ENCODE assay signal across 17 cellular contexts in genomic region chr20:15345287-15345686, GRCh38.
DNase-seq lines count a peak whose midpoint lies in the region; ATAC-seq and TF ChIP-seq lines count a peak whose summit lies in the region.
"Had no signal": no experiment of that assay in that cellular context is flagged by ENCODE, and none has a peak within 500 bp of the region (broad histone marks: within the 10 kb centered on the region; RNA-seq: fewer than 3 reads in every experiment).

No MANE protein-coding gene starts in this region.

- 0 out of 2 replicates have a peak, but pooled peaks have one; percentile 10 for TF ChIP-seq CTCF in 22Rv1 (IDR thresholded peaks at IDR 0.05)
- TF ChIP-seq CTCF in LNCaP clone FGC (IDR thresholded peaks at IDR 0.05; ENCODE audit: control insufficient read depth, extremely low read depth, insufficient read depth) = 0 out of 2 replicates have a peak, but pooled peaks have one; percentile 11
- peak; percentile 18 for TF ChIP-seq CTCF in endodermal cell (conservative IDR thresholded peaks at IDR 0.05)
- TF ChIP-seq CTCF in osteocyte (IDR thresholded peaks at IDR 0.05) = no peak

- no peaks in the 10 kb centered on the region for H3K27me3 ChIP-seq in endodermal cell (ENCODE audit: control insufficient read depth, insufficient read depth, low read length, poor library complexity, severe bottlenecking)

- no peaks in the 10 kb centered on the region for H3K4me1 ChIP-seq in endodermal cell (ENCODE audit: control insufficient read depth, insufficient read depth, low read length)

- H3K4me1 Mint-ChIP-seq in endodermal cell = peaks cover 7% of the 10 kb centered on the region
- peaks cover 8% of the 10 kb centered on the region for H3K4me1 Mint-ChIP-seq in osteocyte (ENCODE audit: unreplicated experiment)

- no peak for ATAC-seq in HG03354 (IDR thresholded peaks at IDR 0.05; ENCODE audit: poor library complexity, severe bottlenecking, unreplicated experiment)

- H3K4me3 Mint-ChIP-seq in endodermal cell (no peak overlapping the region), osteocyte (ENCODE audit: unreplicated experiment) (no peak overlapping the region)
- H3K4me3 Mint-ChIP-seq: CD4-positive, alpha-beta T cell; HFFc6 had no signal

- H3K27ac Mint-ChIP-seq in endodermal cell (no peak overlapping the region), osteocyte (ENCODE audit: unreplicated experiment) (no peak overlapping the region)
- H3K27ac Mint-ChIP-seq: CD4-positive, alpha-beta T cell; HFFc6 had no signal

- H3K27me3 Mint-ChIP-seq in endodermal cell (ENCODE audit: insufficient read depth) (no peaks in the 10 kb centered on the region), osteocyte (ENCODE audit: unreplicated experiment) (no peaks in the 10 kb centered on the region)
- H3K27me3 Mint-ChIP-seq: CD4-positive, alpha-beta T cell had no signal

- H3K9me3 Mint-ChIP-seq in endodermal cell (peaks cover 15% of the 10 kb centered on the region), osteocyte (ENCODE audit: unreplicated experiment) (no peaks in the 10 kb centered on the region)

- H3K27ac ChIP-seq in 22Rv1 (no peak overlapping the region), endodermal cell (ENCODE audit: low read depth, low read length) (no peak overlapping the region)

- H3K36me3 Mint-ChIP-seq in endodermal cell (ENCODE audit: low read depth) = peaks cover 3% of the 10 kb centered on the region
- no peaks in the 10 kb centered on the region for H3K36me3 Mint-ChIP-seq in osteocyte (ENCODE audit: unreplicated experiment)

- peaks cover 12% of the 10 kb centered on the region for H3K9me3 ChIP-seq in endodermal cell (ENCODE audit: control insufficient read depth, low read length)

- H3K36me3 ChIP-seq in endodermal cell (ENCODE audit: control insufficient read depth, insufficient read depth, low read length) = no peaks in the 10 kb centered on the region

- peak; percentile 24 for DNase-seq in DMS53 (lab: John Stamatoyannopoulos, UW)
- no peak for DNase-seq in DMS53 treated with DMSO at 0.1 percent for 48 hours (lab: John Stamatoyannopoulos, UW; ENCODE audit: unreplicated experiment)
- DNase-seq in LNCaP clone FGC (ENCODE audit: low read depth) = no peak
- no peak for DNase-seq in endodermal cell
- no peak for DNase-seq in midbrain (lab: John Stamatoyannopoulos, UW)
- DNase-seq in osteocyte (ENCODE audit: extremely low spot score, unreplicated experiment) = no peak
- DNase-seq: 8988T; ACHN; C1 segment of cervical spinal cord; Calu3; CD4-positive, alpha-beta T cell; DND-41; GDM1; HCEC 1CT; HFFc6 had no signal

- H3K4me3 ChIP-seq in LNCaP clone FGC (ENCODE audit: low read depth, low read length) = no peak overlapping the region
- H3K4me3 ChIP-seq in endodermal cell (ENCODE audit: low read length) = no peak overlapping the region

- H3K9ac ChIP-seq in endodermal cell (ENCODE audit: extremely low read depth, low read length, poor library complexity, severe bottlenecking) = no peak overlapping the region

- no CpG with 5 or more reads among the region's 2 CpGs for WGBS in endodermal cell (ENCODE audit: insufficient coverage in 1 of 2, insufficient read length in 1 of 2), 2 experiments
